In the genomic region with DNA sequence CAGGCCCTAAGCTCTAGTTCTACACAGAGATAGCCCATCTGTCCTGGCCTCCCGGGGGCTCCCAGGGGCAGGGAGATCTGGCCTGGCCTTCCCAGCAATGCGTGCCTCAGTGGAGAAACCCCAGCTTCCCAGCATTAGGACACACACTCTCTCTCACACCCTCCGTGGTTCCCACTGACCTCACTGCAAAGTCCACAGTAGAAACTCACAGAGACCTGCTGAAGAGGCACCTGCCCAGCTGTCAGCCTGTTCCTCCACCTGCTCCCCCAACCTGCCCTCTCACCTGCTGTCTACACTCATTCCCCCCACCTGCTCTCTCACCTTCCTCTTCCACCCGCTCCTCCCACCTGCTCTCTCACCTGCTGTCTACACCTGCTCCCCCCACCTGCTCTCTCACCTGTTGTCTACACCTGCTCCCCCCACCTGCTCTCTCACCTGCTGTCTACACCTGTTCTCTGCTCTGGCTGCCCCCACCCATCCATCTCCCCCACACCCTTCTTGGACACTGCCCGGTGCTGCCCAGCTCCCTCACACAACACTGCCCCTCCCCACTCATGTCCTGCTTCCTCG, we compare ENCODE assay signal across 11 cellular contexts. TPM values are rescaled to one million over a fixed set of nuclear protein-coding genes. Genes with fewer than 3 reads are reported as not detected.
DNase-seq lines count a peak whose midpoint lies in the region; ATAC-seq and TF ChIP-seq lines count a peak whose summit lies in the region.
"Had no signal": no experiment of that assay in that cellular context is flagged by ENCODE, and none has a peak within 500 bp of the region (broad histone marks: within the 10 kb centered on the region; RNA-seq: fewer than 3 reads in every experiment).

No MANE protein-coding gene starts in this region.

- DNase-seq in NCI-H2171 treated with DMSO at 0.1 percent for 48 hours (lab: John Stamatoyannopoulos, UW) (peak; percentile 31), NCI-H2171 (lab: John Stamatoyannopoulos, UW) (no peak), lung (ENCODE audit: low spot score) (no peak), tibial nerve (ENCODE audit: low spot score in 2 of 2) (no peak), DMS153 (lab: John Stamatoyannopoulos, UW) (no peak), GM03348 (ENCODE audit: low spot score) (no peak), head of caudate nucleus (no peak)
- DNase-seq: activated CD8-positive, alpha-beta memory T cell treated with anti-CD3 and anti-CD28 coated beads, Interleukin-2, amount 10 ng/mL, durations not matched to agents 7 days and 5 days had no signal

- H3K4me1 ChIP-seq in lung (ENCODE audit: control insufficient read depth in 2 of 2, insufficient read depth in 2 of 2, low read length in 2 of 2) = peaks cover 0 to 10% of the 10 kb centered on the region in 2 donors
- H3K4me1 ChIP-seq in tibial nerve = peaks cover 0 to 45% (median 8%) of the 10 kb centered on the region in 4 donors

- 64 to 75% methylated on average over 6 of the region's 6 CpGs for WGBS in lung, 2 donors
- 65 to 72% methylated on average over 4 to 6 of the region's 6 CpGs for WGBS in tibial nerve, 2 donors

- peaks cover 0 to 6% (median 4%) of the 10 kb centered on the region in 5 experiments for H3K9me3 Mint-ChIP-seq in brain

- H3K4me3 Mint-ChIP-seq in brain = peak overlapping the region in 3 of 5 experiments; percentile 30 to 68 (median 60)
- H3K4me3 Mint-ChIP-seq: activated CD8-positive, alpha-beta memory T cell treated with anti-CD3 and anti-CD28 coated beads, Interleukin-2, amount 10 ng/mL, durations not matched to agents 7 days and 5 days; T-helper 2 cell treated with Interferon-gamma antibody and Interleukin-4, amounts not matched to agents 5 μg/mL and 100 μg/mL, for 36 hours had no signal

- TF ChIP-seq EP300 in tibial nerve (IDR thresholded peaks at IDR 0.05) = no peak

- H3K36me3 Mint-ChIP-seq in brain = no peaks in the 10 kb centered on the region
- H3K36me3 Mint-ChIP-seq: activated CD8-positive, alpha-beta memory T cell treated with anti-CD3 and anti-CD28 coated beads, Interleukin-2, amount 10 ng/mL, durations not matched to agents 7 days and 5 days had no signal

- no peak overlapping the region for H3K4me3 ChIP-seq in lung
- H3K4me3 ChIP-seq in tibial nerve = no peak overlapping the region

- no peak for TF ChIP-seq POLR2A in tibial nerve (IDR thresholded peaks at IDR 0.05)

- no peak for ATAC-seq in lung (ENCODE audit: insufficient read depth, low FRiP score)
- ATAC-seq: activated CD8-positive, alpha-beta memory T cell treated with anti-CD3 and anti-CD28 coated beads, Interleukin-2, amount 10 ng/mL, durations not matched to agents 7 days and 5 days had no signal

- H3K4me1 Mint-ChIP-seq in brain = peaks cover 50% of the 10 kb centered on the region

- intact Hi-C loops in head of caudate nucleus (cut with DNase I) = no loop called here

- H3K27ac ChIP-seq in lung (ENCODE audit: low read depth in 1 of 2, low read length in 1 of 2) = peak overlapping the region; percentile 44 to 63
- H3K27ac ChIP-seq in tibial nerve = peak overlapping the region in 3 of 4 donors; percentile 15 to 67 (median 65)

- H3K27me3 Mint-ChIP-seq in brain = no peaks in the 10 kb centered on the region

- TF ChIP-seq CTCF in brain (conservative IDR thresholded peaks at IDR 0.05) (no peak), lung (IDR thresholded peaks at IDR 0.05; ENCODE audit: control extremely low read depth, extremely low read depth) (no peak), tibial nerve (IDR thresholded peaks at IDR 0.05) (no peak)

- H3K36me3 ChIP-seq in lung (ENCODE audit: control insufficient read depth in 2 of 2, insufficient read depth in 2 of 2, low read length in 2 of 2) (no peaks in the 10 kb centered on the region), tibial nerve (no peaks in the 10 kb centered on the region)

- H3K27me3 ChIP-seq in lung (ENCODE audit: control insufficient read depth, insufficient read depth) (no peaks in the 10 kb centered on the region), tibial nerve (no peaks in the 10 kb centered on the region)

- H3K9me3 ChIP-seq in lung (ENCODE audit: control insufficient read depth in 2 of 2, insufficient read depth in 1 of 2, low read length in 1 of 2) (no peaks in the 10 kb centered on the region), tibial nerve (no peaks in the 10 kb centered on the region)

- peak overlapping the region in 3 of 5 experiments; percentile 54 to 95 (median 66) for H3K27ac Mint-ChIP-seq in brain
- H3K27ac Mint-ChIP-seq: activated CD8-positive, alpha-beta memory T cell treated with anti-CD3 and anti-CD28 coated beads, Interleukin-2, amount 10 ng/mL, durations not matched to agents 7 days and 5 days; nephron progenitor cell; T-helper 2 cell treated with Interferon-gamma antibody and Interleukin-4, amounts not matched to agents 5 μg/mL and 100 μg/mL, for 36 hours had no signal

RNA-seq across cellular contexts. Expression of a gene that starts 21.1 kb away (rescaled TPM):
- polyA plus RNA-seq in brain (ENCODE audit: insufficient read depth, low read depth, low replicate concordance) = 167 TPM
- total RNA-seq in lung = 10 to 100 TPM; 18.1 to 49.8 TPM
- polyA plus RNA-seq in lung = 10 to 100 TPM; 15.1 to 45.6 TPM
- total RNA-seq in tibial nerve = 10 to 100 TPM; 22.4 to 45.4 (median 29.1) TPM
